ENCODE assay signal across 18 cellular contexts in the genomic region with DNA sequence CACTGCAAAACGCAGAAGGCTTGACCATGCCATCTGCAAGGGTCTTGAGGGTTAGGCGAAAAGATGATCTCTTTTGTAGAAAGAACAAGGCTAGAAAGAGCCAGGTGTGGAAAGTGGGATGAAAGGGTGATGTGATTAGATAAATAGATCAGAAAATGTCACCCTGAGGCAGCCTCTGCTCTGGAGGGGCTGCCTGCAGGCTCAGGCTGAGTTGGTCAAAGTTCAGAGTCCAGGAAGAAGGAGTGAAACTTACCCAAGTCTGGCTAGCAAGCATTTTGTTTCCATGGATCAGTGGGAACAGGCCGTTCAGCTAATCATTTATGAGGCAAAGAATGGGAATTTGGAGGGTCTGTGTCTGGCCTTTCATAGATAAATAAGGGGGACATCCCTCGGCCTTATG.
DNase-seq lines count a peak whose midpoint lies in the region; ATAC-seq, FAIRE-seq and TF ChIP-seq lines count a peak whose summit lies in the region.
"Had no signal": no experiment of that assay in that cellular context is flagged by ENCODE, and none has a peak within 500 bp of the region (broad histone marks: within the 10 kb centered on the region; RNA-seq: fewer than 3 reads in every experiment).

No MANE protein-coding gene starts in this region.

- no peaks in the 10 kb centered on the region for H3K9me3 ChIP-seq in OCI-LY3 (ENCODE audit: insufficient read depth, low read length)
- H3K9me3 ChIP-seq in esophagus (ENCODE audit: control insufficient read depth in 2 of 2, insufficient read depth in 1 of 2, low read depth in 1 of 2, low read length in 1 of 2) = peaks cover 0 to 3% of the 10 kb centered on the region in 2 donors
- H3K9me3 ChIP-seq: HAP-1 had no signal

- H3K27me3 ChIP-seq in OCI-LY3 (ENCODE audit: low read depth, low read length) (peaks cover 6% of the 10 kb centered on the region; the same call in 1 of the 2 replicates), esophagus (ENCODE audit: control insufficient read depth in 1 of 2, insufficient read depth in 2 of 2, low read length in 2 of 2) (no peaks in the 10 kb centered on the region)
- H3K27me3 ChIP-seq: BLaER1 had no signal

- H3K27ac ChIP-seq in OCI-LY3 (ENCODE audit: low read length) (no peak overlapping the region), esophagus (ENCODE audit: low read depth in 2 of 2, low read length in 1 of 2) (peak overlapping the region; percentile 76 to 86)
- H3K27ac ChIP-seq: BLaER1, GM23248, HL-60 had no signal

- H3K4me1 ChIP-seq in OCI-LY3 (ENCODE audit: low read length) (peaks cover 20% of the 10 kb centered on the region), esophagus (ENCODE audit: control insufficient read depth in 2 of 2, insufficient read depth in 2 of 2, low read length in 1 of 2) (peaks cover 12 to 16% of the 10 kb centered on the region in 2 donors)
- H3K4me1 ChIP-seq: HAP-1 had no signal

- no peaks in the 10 kb centered on the region for H3K27me3 Mint-ChIP-seq in stimulated activated memory B cell treated with anti-CD40 and anti-IgM and Interleukin-4, amounts not matched to agents 10 μg/mL and 1 μg/mL and 100 μg/mL, for 72 hours
- H3K27me3 Mint-ChIP-seq: CD4-positive, alpha-beta memory T cell; IgD-negative memory B cell had no signal

- DNase-seq in GM12891 (ENCODE audit: insufficient read length, low spot score) = no peak
- DNase-seq in mucosa of gallbladder (ENCODE audit: low spot score) = no peak
- DNase-seq: 8988T; CD4-positive, alpha-beta memory T cell; DMS153; DMS79; GDM1; GM23248 had no signal

- 87 to 90% methylated on average over 4 of the region's 4 CpGs for WGBS in esophagus, 2 donors

- no peak overlapping the region for H3K9ac ChIP-seq in OCI-LY3 (ENCODE audit: low read length)
- H3K9ac ChIP-seq: BLaER1, GM23248 had no signal

- no peak overlapping the region for H2AFZ ChIP-seq in OCI-LY3 (ENCODE audit: low read depth, low read length)
- H2AFZ ChIP-seq: GM23248 had no signal

- H3K36me3 Mint-ChIP-seq in stimulated activated memory B cell treated with anti-CD40 and anti-IgM and Interleukin-4, amounts not matched to agents 10 μg/mL and 1 μg/mL and 100 μg/mL, for 72 hours = peaks cover 7% of the 10 kb centered on the region
- H3K36me3 Mint-ChIP-seq: CD14-positive monocyte had no signal

- H3K9me3 Mint-ChIP-seq in stimulated activated memory B cell treated with anti-CD40 and anti-IgM and Interleukin-4, amounts not matched to agents 10 μg/mL and 1 μg/mL and 100 μg/mL, for 72 hours = peaks cover 5% of the 10 kb centered on the region
- H3K9me3 Mint-ChIP-seq: IgD-negative memory B cell had no signal

- no peak for TF ChIP-seq CTCF in OCI-LY3 (IDR thresholded peaks at IDR 0.05; ENCODE audit: low read depth, low read length)

- TF ChIP-seq POLR2A in GM12891 (IDR thresholded peaks at IDR 0.05; ENCODE audit: low read depth, low read length) = no peak

- no peaks in the 10 kb centered on the region for H4K20me1 ChIP-seq in OCI-LY3 (ENCODE audit: insufficient read depth, low read length)
- H4K20me1 ChIP-seq: BLaER1 had no signal

- H3K79me2 ChIP-seq in OCI-LY3 (ENCODE audit: low read length) = no peaks in the 10 kb centered on the region

- H3K36me3 ChIP-seq in OCI-LY3 (replicated peaks; ENCODE audit: low read depth, low read length) (no peaks in the 10 kb centered on the region), esophagus (ENCODE audit: control insufficient read depth in 2 of 2, insufficient read depth in 2 of 2, low read length in 1 of 2) (no peaks in the 10 kb centered on the region)
- H3K36me3 ChIP-seq: BLaER1, HAP-1 had no signal

- H3K4me1 Mint-ChIP-seq in stimulated activated memory B cell treated with anti-CD40 and anti-IgM and Interleukin-4, amounts not matched to agents 10 μg/mL and 1 μg/mL and 100 μg/mL, for 72 hours = peaks cover 38% of the 10 kb centered on the region

- H3K4me3 ChIP-seq in OCI-LY3 (ENCODE audit: low read length) (no peak overlapping the region), esophagus (ENCODE audit: low read depth in 1 of 2, low read length in 2 of 2) (no peak overlapping the region)
- H3K4me3 ChIP-seq: BLaER1, GM23248, HAP-1 had no signal

- no peak overlapping the region for H3K4me3 Mint-ChIP-seq in stimulated activated memory B cell treated with anti-CD40 and anti-IgM and Interleukin-4, amounts not matched to agents 10 μg/mL and 1 μg/mL and 100 μg/mL, for 72 hours
- H3K4me3 Mint-ChIP-seq: CD14-positive monocyte; CD4-positive, alpha-beta memory T cell; IgD-negative memory B cell had no signal

- ATAC-seq in stimulated activated memory B cell treated with anti-CD40 and anti-IgM and Interleukin-4, amounts not matched to agents 10 μg/mL and 1 μg/mL and 100 μg/mL, for 72 hours = no peak
- no peak for ATAC-seq in HG03175 (IDR thresholded peaks at IDR 0.05; ENCODE audit: unreplicated experiment)
- ATAC-seq in HG03196 (IDR thresholded peaks at IDR 0.05; ENCODE audit: unreplicated experiment) = no peak

- peak; percentile 61 for FAIRE-seq in GM12891 (lab: Jason Lieb, UNC)

- H3K27ac Mint-ChIP-seq in stimulated activated memory B cell treated with anti-CD40 and anti-IgM and Interleukin-4, amounts not matched to agents 10 μg/mL and 1 μg/mL and 100 μg/mL, for 72 hours = peak overlapping the region; percentile 62
- H3K27ac Mint-ChIP-seq: CD14-positive monocyte, IgD-negative memory B cell had no signal

- 0 out of 2 replicates have a peak overlapping the region, but pooled peaks have one; percentile 62 for H3K4me2 ChIP-seq in OCI-LY3 (ENCODE audit: low read length)
- H3K4me2 ChIP-seq: BLaER1 had no signal

TF ChIP-seq in GM12891, 5 proteins besides CTCF, POLR2A, EP300 and RAD21:
- TF ChIP-seq PAX5 (IDR thresholded peaks at IDR 0.05; ENCODE audit: insufficient read depth, low read length, severe bottlenecking) (no peak), POU2F2 (IDR thresholded peaks at IDR 0.05; ENCODE audit: low read depth, low read length) (no peak), POLR2AphosphoS5 (IDR thresholded peaks at IDR 0.05; ENCODE audit: low read depth, low read length) (no peak), TAF1 (IDR thresholded peaks at IDR 0.05; ENCODE audit: low read depth, low read length) (no peak), SPI1 (IDR thresholded peaks at IDR 0.05; ENCODE audit: low read depth, low read length) (no peak)
TF ChIP-seq in GM12891: peak in this region for 0.
